8 cellular contexts compared by ENCODE assay signal in the genomic region with DNA sequence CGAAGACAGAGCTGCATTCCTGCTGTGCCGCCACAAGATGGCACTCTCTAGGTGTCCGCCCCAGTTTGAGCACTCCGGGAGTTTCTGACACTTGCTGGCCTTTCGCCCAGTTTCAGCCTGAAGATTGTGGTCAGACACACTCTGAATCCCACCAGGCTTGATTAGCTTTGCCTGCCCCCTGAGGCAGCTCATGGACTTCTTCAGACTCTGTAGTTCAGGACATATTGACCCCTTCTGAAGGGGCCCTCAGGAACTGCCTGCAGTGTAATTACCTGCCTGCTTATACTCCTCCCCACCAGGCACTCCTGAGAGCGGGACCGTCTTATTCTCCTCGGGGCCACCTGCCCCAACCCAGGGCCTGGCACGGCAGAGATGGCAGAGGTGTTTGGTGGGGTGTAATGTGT. TPM values are rescaled to one million over a fixed set of nuclear protein-coding genes. Genes with fewer than 3 reads are reported as not detected.
A peak's percentile ranks its signal among the peaks of the same experiment; 100 is the strongest.
DNase-seq lines count a peak whose midpoint lies in the region; ATAC-seq and TF ChIP-seq lines count a peak whose summit lies in the region.

No MANE protein-coding gene starts in this region.

- H3K36me3 ChIP-seq in lung (ENCODE audit: control insufficient read depth in 2 of 2, insufficient read depth in 2 of 2, low read length in 2 of 2) = no peaks in the 10 kb centered on the region

- TF ChIP-seq CTCF in GM13976 (IDR thresholded peaks at IDR 0.05; ENCODE audit: borderline replicate concordance, control extremely low read depth, extremely low read depth, insufficient read depth, missing control alignments) = peak; percentile 86
- peak; percentile 72 for TF ChIP-seq CTCF in lung (IDR thresholded peaks at IDR 0.05; ENCODE audit: control extremely low read depth, extremely low read depth)

- intact Hi-C loops in activated CD4-positive, alpha-beta T cell treated with anti-CD3 and anti-CD28 coated beads, Interleukin-2, amount 10 ng/mL, durations not matched to agents 24 days and 14 days (cut with micrococcal nuclease) = loop anchor here (1.0 to 2.0 kb wide), 2 partner anchors 27 to 66 kb away; no protein-coding TSS in a partner anchor

- H3K4me1 Mint-ChIP-seq in activated CD4-positive, alpha-beta T cell treated with anti-CD3 and anti-CD28 coated beads, Interleukin-2, amount 10 ng/mL, durations not matched to agents 24 days and 14 days = peaks cover 4% of the 10 kb centered on the region

- in situ Hi-C loops in GM13976 (cut with MboI; ENCODE audit: low sequenced_read_pairs, unreplicated experiment) = no loop called here

- 21 to 22% methylated on average over 9 of the region's 9 CpGs for WGBS in lung, 2 donors

- no peak overlapping the region for H3K4me3 Mint-ChIP-seq in activated CD4-positive, alpha-beta T cell treated with anti-CD3 and anti-CD28 coated beads, Interleukin-2, amount 10 ng/mL, durations not matched to agents 24 days and 14 days

- no peaks in the 10 kb centered on the region for H3K9me3 Mint-ChIP-seq in activated CD4-positive, alpha-beta T cell treated with anti-CD3 and anti-CD28 coated beads, Interleukin-2, amount 10 ng/mL, durations not matched to agents 24 days and 14 days

- no peak overlapping the region for H3K4me3 ChIP-seq in lung

- H3K4me1 ChIP-seq in lung (ENCODE audit: control insufficient read depth in 2 of 2, insufficient read depth in 2 of 2, low read length in 2 of 2) = peaks cover 0 to 2% of the 10 kb centered on the region in 2 donors

- DNase-seq in 8988T (peak; percentile 74), GM13976 (ENCODE audit: low spot score) (peak; percentile 89), NCI-H345 treated with DMSO at 0.1 percent for 48 hours (lab: John Stamatoyannopoulos, UW; ENCODE audit: unreplicated experiment) (peak; percentile 28), dermis microvascular lymphatic vessel endothelial cell (ENCODE audit: low read depth in 2 of 2) (peak; percentile 18 to 67), lung (ENCODE audit: low spot score) (peak; percentile 75)
- peak; percentile 83 for DNase-seq in activated CD4-positive, alpha-beta T cell treated with anti-CD3 and anti-CD28 coated beads, Interleukin-2, amount 10 ng/mL, durations not matched to agents 24 days and 14 days
- peak; percentile 14 for DNase-seq in stimulated activated CD8-positive, alpha-beta memory T cell treated with anti-CD3 and anti-CD28 coated beads, Interleukin-15, amount 100 ng/mL, for 24 hours (ENCODE audit: low read depth)

- peaks cover 5% of the 10 kb centered on the region for H3K27me3 ChIP-seq in lung (ENCODE audit: control insufficient read depth, insufficient read depth)

- peak; percentile 68 for ATAC-seq in HG03064 (IDR thresholded peaks at IDR 0.05; ENCODE audit: low read depth, unreplicated experiment)
- peak; percentile 78 for ATAC-seq in lung (ENCODE audit: insufficient read depth, low FRiP score)

- H3K27me3 Mint-ChIP-seq in activated CD4-positive, alpha-beta T cell treated with anti-CD3 and anti-CD28 coated beads, Interleukin-2, amount 10 ng/mL, durations not matched to agents 24 days and 14 days = peaks cover 10% of the 10 kb centered on the region

- H3K36me3 Mint-ChIP-seq in activated CD4-positive, alpha-beta T cell treated with anti-CD3 and anti-CD28 coated beads, Interleukin-2, amount 10 ng/mL, durations not matched to agents 24 days and 14 days (ENCODE audit: low read depth) = no peaks in the 10 kb centered on the region

- H3K27ac ChIP-seq in lung (ENCODE audit: low read depth in 1 of 2, low read length in 1 of 2) = no peak overlapping the region

- H3K27ac Mint-ChIP-seq in activated CD4-positive, alpha-beta T cell treated with anti-CD3 and anti-CD28 coated beads, Interleukin-2, amount 10 ng/mL, durations not matched to agents 24 days and 14 days = no peak overlapping the region

- H3K9me3 ChIP-seq in lung (ENCODE audit: control insufficient read depth in 2 of 2, insufficient read depth in 1 of 2, low read length in 1 of 2) = no peaks in the 10 kb centered on the region

RNA-seq across cellular contexts. Expression of gene EIF3F, which starts 46.2 kb away (rescaled TPM):
- total RNA-seq in activated CD4-positive, alpha-beta T cell treated with anti-CD3 and anti-CD28 coated beads, Interleukin-2, amount 10 ng/mL, durations not matched to agents 24 days and 14 days = 224 and 226 TPM in 2 replicates
- total RNA-seq in dermis microvascular lymphatic vessel endothelial cell = 167 and 326 TPM in 2 replicates
- total RNA-seq in lung = 100 to 1,000 TPM; 209 to 260 TPM
- polyA plus RNA-seq in lung = 100 to 1,000 TPM; 166 to 471 TPM

RNA-seq across cellular contexts. Expression of gene TUB, which starts 47.7 kb away (rescaled TPM):
- total RNA-seq in activated CD4-positive, alpha-beta T cell treated with anti-CD3 and anti-CD28 coated beads, Interleukin-2, amount 10 ng/mL, durations not matched to agents 24 days and 14 days = 0.30 and 0.43 TPM in 2 replicates
- total RNA-seq in dermis microvascular lymphatic vessel endothelial cell = 0.51 and 1.4 TPM in 2 replicates
- 10 to 100 TPM in 1 of 2 donors, 1 to 10 TPM in 1; 8.5 to 23.5 TPM for total RNA-seq in lung
- 1 to 10 TPM in 1 of 2 donors, under 1 TPM in 1; 0.96 to 1.8 TPM for polyA plus RNA-seq in lung

Comparison
In these comparisons a context has a peak if more than half of its experiments do, and no peak if none do; other contexts are left out.
1. DNase-seq: peak in every context shown above with its lines; median percentile 89 in GM13976; 83 in activated CD4-positive, alpha-beta T cell treated with anti-CD3 and anti-CD28 coated beads, Interleukin-2, amount 10 ng/mL, durations not matched to agents 24 days and 14 days; 75 in lung; 74 in 8988T; 42 in dermis microvascular lymphatic vessel endothelial cell; 28 in NCI-H345 treated with DMSO at 0.1 percent for 48 hours; 14 in stimulated activated CD8-positive, alpha-beta memory T cell treated with anti-CD3 and anti-CD28 coated beads, Interleukin-15, amount 100 ng/mL, for 24 hours.